ENCODE assay signal across 1 cellular context in the genomic region with DNA sequence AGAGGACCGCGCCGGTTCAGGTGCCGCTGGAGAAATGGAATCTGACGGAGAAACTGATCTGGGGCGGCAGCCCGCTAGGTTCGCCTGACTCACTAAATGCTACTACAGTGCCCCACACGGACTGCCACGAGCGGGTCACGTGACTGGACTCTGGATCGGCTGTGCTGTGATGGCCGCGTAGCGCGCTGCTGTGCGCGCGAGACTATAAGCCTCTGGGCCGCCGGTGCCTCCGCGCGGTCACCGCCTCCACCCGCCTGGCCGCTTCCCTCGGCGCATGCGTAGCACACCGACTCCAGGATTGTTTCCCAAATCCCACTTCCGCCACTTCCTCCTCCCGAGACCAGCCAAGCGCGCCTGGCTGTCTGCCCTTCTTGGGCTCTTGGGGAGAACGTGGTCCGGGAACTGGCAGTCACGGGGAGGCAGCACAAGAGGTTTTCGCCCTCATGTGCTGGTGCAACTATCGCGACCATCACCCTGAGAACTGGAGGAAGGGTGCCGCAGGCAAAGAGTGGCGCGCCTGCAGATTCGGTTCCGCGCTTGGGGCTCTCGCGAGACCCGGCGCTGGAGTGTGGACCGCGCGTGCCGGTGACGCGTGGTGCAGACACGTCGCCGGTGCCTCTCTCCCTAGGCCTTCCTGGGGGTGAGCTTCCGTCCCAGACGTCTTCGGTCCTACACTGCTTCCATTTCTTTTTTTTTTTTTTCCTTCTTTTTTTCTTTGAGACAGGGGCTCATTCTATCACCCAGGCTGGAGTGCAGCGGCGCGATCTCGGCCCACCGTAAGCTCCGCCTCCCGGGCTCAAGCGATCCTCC.
A peak's percentile ranks its signal among the peaks of the same experiment; 100 is the strongest.
TF ChIP-seq lines count a peak whose summit lies in the region.

No MANE protein-coding gene starts in this region.

TF ChIP-seq in HepG2, 621 proteins besides CTCF, POLR2A, EP300 and RAD21 (continued from another document):
- TF ChIP-seq, protein P1, sequence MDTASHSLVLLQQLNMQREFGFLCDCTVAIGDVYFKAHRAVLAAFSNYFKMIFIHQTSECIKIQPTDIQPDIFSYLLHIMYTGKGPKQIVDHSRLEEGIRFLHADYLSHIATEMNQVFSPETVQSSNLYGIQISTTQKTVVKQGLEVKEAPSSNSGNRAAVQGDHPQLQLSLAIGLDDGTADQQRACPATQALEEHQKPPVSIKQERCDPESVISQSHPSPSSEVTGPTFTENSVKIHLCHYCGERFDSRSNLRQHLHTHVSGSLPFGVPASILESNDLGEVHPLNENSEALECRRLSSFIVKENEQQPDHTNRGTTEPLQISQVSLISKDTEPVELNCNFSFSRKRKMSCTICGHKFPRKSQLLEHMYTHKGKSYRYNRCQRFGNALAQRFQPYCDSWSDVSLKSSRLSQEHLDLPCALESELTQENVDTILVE (CRISPR knock-in tag; IDR thresholded peaks at IDR 0.05) = peak; percentile 38
- TF ChIP-seq RBFOX2 (IDR thresholded peaks at IDR 0.05; ENCODE audit: low read depth, low read length) (peak; percentile 99), POLR2AphosphoS5 (IDR thresholded peaks at IDR 0.05; ENCODE audit: low read depth, low read length) (peak; percentile 83), MXD4 (CRISPR knock-in tag; IDR thresholded peaks at IDR 0.05) (peak; percentile 84), HOXD1 (CRISPR knock-in tag; IDR thresholded peaks at IDR 0.05) (peak; percentile 86), BRCA1 (CRISPR knock-in tag; IDR thresholded peaks at IDR 0.05) (peak; percentile 93)
- TF ChIP-seq, protein P2, sequence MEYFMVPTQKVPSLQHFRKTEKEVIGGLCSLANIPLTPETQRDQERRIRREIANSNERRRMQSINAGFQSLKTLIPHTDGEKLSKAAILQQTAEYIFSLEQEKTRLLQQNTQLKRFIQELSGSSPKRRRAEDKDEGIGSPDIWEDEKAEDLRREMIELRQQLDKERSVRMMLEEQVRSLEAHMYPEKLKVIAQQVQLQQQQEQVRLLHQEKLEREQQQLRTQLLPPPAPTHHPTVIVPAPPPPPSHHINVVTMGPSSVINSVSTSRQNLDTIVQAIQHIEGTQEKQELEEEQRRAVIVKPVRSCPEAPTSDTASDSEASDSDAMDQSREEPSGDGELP (IDR thresholded peaks at IDR 0.05; ENCODE audit: borderline replicate concordance, low read depth) = peak; percentile 28; the same call in 1 of the 2 replicates
- TF ChIP-seq, protein P3, sequence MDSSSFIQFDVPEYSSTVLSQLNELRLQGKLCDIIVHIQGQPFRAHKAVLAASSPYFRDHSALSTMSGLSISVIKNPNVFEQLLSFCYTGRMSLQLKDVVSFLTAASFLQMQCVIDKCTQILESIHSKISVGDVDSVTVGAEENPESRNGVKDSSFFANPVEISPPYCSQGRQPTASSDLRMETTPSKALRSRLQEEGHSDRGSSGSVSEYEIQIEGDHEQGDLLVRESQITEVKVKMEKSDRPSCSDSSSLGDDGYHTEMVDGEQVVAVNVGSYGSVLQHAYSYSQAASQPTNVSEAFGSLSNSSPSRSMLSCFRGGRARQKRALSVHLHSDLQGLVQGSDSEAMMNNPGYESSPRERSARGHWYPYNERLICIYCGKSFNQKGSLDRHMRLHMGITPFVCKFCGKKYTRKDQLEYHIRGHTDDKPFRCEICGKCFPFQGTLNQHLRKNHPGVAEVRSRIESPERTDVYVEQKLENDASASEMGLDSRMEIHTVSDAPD (CRISPR knock-in tag; IDR thresholded peaks at IDR 0.05) = peak; percentile 85; the same call in 1 of the 2 replicates
- TF ChIP-seq, protein P4, sequence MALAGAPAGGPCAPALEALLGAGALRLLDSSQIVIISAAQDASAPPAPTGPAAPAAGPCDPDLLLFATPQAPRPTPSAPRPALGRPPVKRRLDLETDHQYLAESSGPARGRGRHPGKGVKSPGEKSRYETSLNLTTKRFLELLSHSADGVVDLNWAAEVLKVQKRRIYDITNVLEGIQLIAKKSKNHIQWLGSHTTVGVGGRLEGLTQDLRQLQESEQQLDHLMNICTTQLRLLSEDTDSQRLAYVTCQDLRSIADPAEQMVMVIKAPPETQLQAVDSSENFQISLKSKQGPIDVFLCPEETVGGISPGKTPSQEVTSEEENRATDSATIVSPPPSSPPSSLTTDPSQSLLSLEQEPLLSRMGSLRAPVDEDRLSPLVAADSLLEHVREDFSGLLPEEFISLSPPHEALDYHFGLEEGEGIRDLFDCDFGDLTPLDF (CRISPR knock-in tag; IDR thresholded peaks at IDR 0.05) = 0 out of 2 replicates have a peak, but pooled peaks have one; percentile 78
